ENCODE assay signal across 1 cellular context in genomic region chr12:65494537-65494936, GRCh38.
TF ChIP-seq lines count a peak whose summit lies in the region.

No MANE protein-coding gene starts in this region.

TF ChIP-seq in HCT116, 20 proteins besides CTCF, POLR2A, EP300 and RAD21 (continued from another document):
- TF ChIP-seq SRF (IDR thresholded peaks at IDR 0.05; ENCODE audit: low read depth) = 0 out of 2 replicates have a peak, but pooled peaks have one; percentile 17
- 0 out of 2 replicates have a peak, but pooled peaks have one; percentile 11 for TF ChIP-seq MAX (IDR thresholded peaks at IDR 0.05)
- peak; percentile 90 for TF ChIP-seq SP1 (IDR thresholded peaks at IDR 0.05; ENCODE audit: low read depth)
- no peak for TF ChIP-seq FOSL1 (IDR thresholded peaks at IDR 0.05; ENCODE audit: low read depth)
- TF ChIP-seq EZH2phosphoT487 (IDR thresholded peaks at IDR 0.05; ENCODE audit: borderline replicate concordance) = no peak
- peak; percentile 100 for TF ChIP-seq TCF7L2 (IDR thresholded peaks at IDR 0.05; ENCODE audit: borderline replicate concordance, extremely low read depth, insufficient read depth, insufficient read length)
- TF ChIP-seq EZH2 (IDR thresholded peaks at IDR 0.05) = no peak
- TF ChIP-seq EGR1 (IDR thresholded peaks at IDR 0.05; ENCODE audit: low read depth) = no peak
